Comparison of ENCODE assay signal across 12 cellular contexts in the genomic region with DNA sequence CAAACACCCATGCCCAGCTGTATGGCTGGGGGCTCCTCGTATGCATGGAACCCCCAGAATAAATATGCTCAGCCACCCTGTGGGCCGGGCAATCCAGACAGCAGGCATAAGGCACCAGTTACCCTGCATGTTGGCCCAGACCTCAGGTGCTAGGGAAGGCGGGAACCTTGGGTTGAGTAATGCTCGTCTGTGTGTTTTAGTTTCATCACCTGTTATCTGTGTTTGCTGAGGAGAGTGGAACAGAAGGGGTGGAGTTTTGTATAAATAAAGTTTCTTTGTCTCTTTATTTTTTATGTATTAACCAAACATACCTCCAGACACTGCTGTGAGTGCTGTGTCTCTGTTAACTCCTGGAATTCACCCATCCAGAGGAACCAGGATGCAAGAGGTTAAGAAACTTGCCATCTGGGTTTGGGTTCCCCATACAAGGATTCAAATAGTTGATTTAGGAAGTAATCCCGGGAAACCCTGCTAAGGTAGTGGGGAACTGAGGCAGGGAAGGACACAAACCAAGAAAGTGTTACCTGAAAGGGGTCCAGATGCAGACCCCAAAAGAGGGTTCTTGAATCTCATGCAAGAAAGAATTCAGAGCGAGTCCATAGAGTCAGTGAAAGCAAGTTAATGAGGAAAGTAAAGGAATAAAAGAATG. TPM values are rescaled to one million over a fixed set of nuclear protein-coding genes. Genes with fewer than 3 reads are reported as not detected.
DNase-seq lines count a peak whose midpoint lies in the region; ATAC-seq, FAIRE-seq and TF ChIP-seq lines count a peak whose summit lies in the region.
"Had no signal": no experiment of that assay in that cellular context is flagged by ENCODE, and none has a peak within 500 bp of the region (broad histone marks: within the 10 kb centered on the region; RNA-seq: fewer than 3 reads in every experiment).

No MANE protein-coding gene starts in this region.

- H3K36me3 ChIP-seq in left lung (peaks cover 0 to 54% of the 10 kb centered on the region in 2 donors), Karpas-422 (ENCODE audit: insufficient read depth, low read length) (no peaks in the 10 kb centered on the region), neural progenitor cell (no peaks in the 10 kb centered on the region)

- H3K27me3 ChIP-seq in H9 (ENCODE audit: insufficient read depth, low read length): no peaks in the 10 kb centered on the region
- H3K27me3 ChIP-seq in left lung: no peaks in the 10 kb centered on the region
- no peaks in the 10 kb centered on the region for H3K27me3 ChIP-seq in Karpas-422 (ENCODE audit: low read length)
- no peaks in the 10 kb centered on the region for H3K27me3 ChIP-seq in neural progenitor cell

- H3K4me1 Mint-ChIP-seq in H9: peaks cover 7 to 9% of the 10 kb centered on the region in 2 experiments
- H3K4me1 Mint-ChIP-seq in activated CD8-positive, alpha-beta T cell treated with anti-CD3 and anti-CD28 coated beads for 36 hours (ENCODE audit: low read depth): peaks cover 75% of the 10 kb centered on the region
- H3K4me1 Mint-ChIP-seq in neural progenitor cell: no peaks in the 10 kb centered on the region

- no peaks in the 10 kb centered on the region for H3K27me3 Mint-ChIP-seq in H9 (ENCODE audit: low read depth)
- H3K27me3 Mint-ChIP-seq in activated CD8-positive, alpha-beta T cell treated with anti-CD3 and anti-CD28 coated beads for 36 hours: no peaks in the 10 kb centered on the region
- H3K27me3 Mint-ChIP-seq in neural progenitor cell (ENCODE audit: insufficient read depth, low read depth): no peaks in the 10 kb centered on the region

- H2BK15ac ChIP-seq in H9 (ENCODE audit: low read depth, low read length): no peak overlapping the region

- no peaks in the 10 kb centered on the region for H3K23me2 ChIP-seq in H9 (ENCODE audit: insufficient read length, low read depth, low read length, poor library complexity, severe bottlenecking)

- H3K79me2 ChIP-seq in H9 (ENCODE audit: insufficient read depth, low read length) (no peaks in the 10 kb centered on the region), Karpas-422 (ENCODE audit: low read length) (no peaks in the 10 kb centered on the region), neural progenitor cell (ENCODE audit: low read depth) (no peaks in the 10 kb centered on the region)

- H3K9me3 ChIP-seq in A549 (peaks cover 2% of the 10 kb centered on the region; the same call in 1 of the 3 replicates), H9 (ENCODE audit: control insufficient read depth, low read depth, low read length) (no peaks in the 10 kb centered on the region), left lung (no peaks in the 10 kb centered on the region), Karpas-422 (ENCODE audit: low read length) (no peaks in the 10 kb centered on the region), neural progenitor cell (ENCODE audit: low read depth) (no peaks in the 10 kb centered on the region)

- WGBS in A549 (ENCODE audit: missing lambda C conversion rate): 13% methylated on average over 6 of the region's 6 CpGs
- WGBS in H9 (ENCODE audit: extremely low coverage, insufficient read length, low lambda C conversion rate): no CpG with 5 or more reads among the region's 6 CpGs

- no peak overlapping the region for H2BK20ac ChIP-seq in H9 (ENCODE audit: low read depth, low read length, poor library complexity, severe bottlenecking)

- H2AK5ac ChIP-seq in H9 (ENCODE audit: insufficient read length, low read length): no peak overlapping the region

- H3K14ac ChIP-seq in H9 (ENCODE audit: insufficient read depth, low read length): no peak overlapping the region

- H3K9me3 Mint-ChIP-seq in H9: no peaks in the 10 kb centered on the region
- peaks cover 8% of the 10 kb centered on the region for H3K9me3 Mint-ChIP-seq in activated CD8-positive, alpha-beta T cell treated with anti-CD3 and anti-CD28 coated beads for 36 hours
- no peaks in the 10 kb centered on the region for H3K9me3 Mint-ChIP-seq in neural progenitor cell

- no peaks in the 10 kb centered on the region for H3K9me2 ChIP-seq in Karpas-422 (replicated peaks; ENCODE audit: insufficient read depth, low read length)

- no peak overlapping the region for H4K8ac ChIP-seq in H9 (replicated peaks; ENCODE audit: insufficient read length, low read depth, low read length)

- H3K79me1 ChIP-seq in H9 (ENCODE audit: insufficient read depth, low read depth, low read length, poor library complexity, severe bottlenecking): no peaks in the 10 kb centered on the region

- TF ChIP-seq CTCF in A549 (IDR thresholded peaks at IDR 0.05) (no peak), H9 (conservative IDR thresholded peaks at IDR 0.05) (no peak), left lung (IDR thresholded peaks at IDR 0.05) (no peak), neural progenitor cell (IDR thresholded peaks at IDR 0.05) (no peak)
- TF ChIP-seq CTCF in activated CD8-positive, alpha-beta T cell treated with anti-CD3 and anti-CD28 coated beads for 36 hours (IDR thresholded peaks at IDR 0.05): no peak

- no peak overlapping the region for H4K5ac ChIP-seq in H9 (ENCODE audit: insufficient read length, low read depth, low read length)

- H3K4me2 ChIP-seq in A549 (peak overlapping the region; percentile 69), H9 (ENCODE audit: insufficient read depth, insufficient read length, low read length) (no peak overlapping the region), Karpas-422 (ENCODE audit: low read depth, low read length, poor library complexity, severe bottlenecking) (no peak overlapping the region), neural progenitor cell (no peak overlapping the region)

- H4K91ac ChIP-seq in H9 (ENCODE audit: insufficient read length, low read depth, low read length): no peak overlapping the region

- no peak overlapping the region for H3K18ac ChIP-seq in H9 (ENCODE audit: insufficient read length, low read depth, low read length)

- no peak overlapping the region for H3K56ac ChIP-seq in H9 (ENCODE audit: insufficient read length, low read depth, low read length)

- DNase-seq in A549 (ENCODE audit: low read depth in 1 of 2, low spot score in 1 of 2): peak; percentile 44 to 84
- DNase-seq in H9: no peak
- DNase-seq in activated CD8-positive, alpha-beta T cell treated with anti-CD3 and anti-CD28 coated beads for 36 hours: peak; percentile 53
- DNase-seq in left lung: no peak
- no peak for DNase-seq in Kasumi-1 (lab: John Stamatoyannopoulos, UW)
- DNase-seq in Karpas-422: no peak
- no peak for DNase-seq in GM03348 (ENCODE audit: low spot score)
- no peak for DNase-seq in neural progenitor cell (ENCODE audit: low spot score)
- DNase-seq: activated CD8-positive, alpha-beta memory T cell treated with anti-CD3 and anti-CD28 coated beads for 24 hours; DMS79 treated with DMSO at 0.1 percent for 48 hours; OCI-M1 had no signal

- TF ChIP-seq POLR2A in A549 (IDR thresholded peaks at IDR 0.05; ENCODE audit: low read length): no peak

- no peak overlapping the region for H2BK120ac ChIP-seq in H9 (ENCODE audit: low read depth, low read length, poor library complexity, severe bottlenecking)

- H3K4me3 ChIP-seq in A549 (no peak overlapping the region), left lung (no peak overlapping the region), Karpas-422 (ENCODE audit: low read length) (no peak overlapping the region), neural progenitor cell (no peak overlapping the region)

- H3K4me3 Mint-ChIP-seq in H9 (no peak overlapping the region), neural progenitor cell (no peak overlapping the region)
- H3K4me3 Mint-ChIP-seq in activated CD8-positive, alpha-beta T cell treated with anti-CD3 and anti-CD28 coated beads for 36 hours: no peak overlapping the region

- ATAC-seq in A549 (peak; percentile 78 to 79), left lung (peak; percentile 66)
- no peak for ATAC-seq in activated CD8-positive, alpha-beta T cell treated with anti-CD3 and anti-CD28 coated beads for 36 hours

- H3F3A ChIP-seq in neural progenitor cell (ENCODE audit: low read depth): no peaks in the 10 kb centered on the region

- POLR2A ChIA-PET in A549 (lab: Yijun Ruan, JAX): interaction anchor here (1.4 kb wide), 1 partner anchor 161 kb away, joined by 4 read pairs; the partner anchor contains the start of gene KDM8
- POLR2A ChIA-PET in activated CD8-positive, alpha-beta T cell treated with anti-CD3 and anti-CD28 coated beads for 36 hours (lab: Charles Lee): interaction anchor here (1.0 to 10.1 kb wide), 10 partner anchors 8 to 131 kb away, joined by 3 to 168 read pairs (median 11); partner anchors contain the start of gene IL21R

- H2BK5ac ChIP-seq in H9 (ENCODE audit: insufficient read length, low read length): no peak overlapping the region

- H2AFZ ChIP-seq in H9 (ENCODE audit: low read length) (no peak overlapping the region), Karpas-422 (ENCODE audit: low read length) (no peak overlapping the region), neural progenitor cell (replicated peaks) (no peak overlapping the region)

- no peak overlapping the region for H2BK12ac ChIP-seq in H9 (ENCODE audit: insufficient read length, low read depth, low read length)

- H3K9ac ChIP-seq in H9 (ENCODE audit: extremely low read depth, insufficient read length, low read length) (no peak overlapping the region), Karpas-422 (ENCODE audit: low read length) (no peak overlapping the region), neural progenitor cell (no peak overlapping the region)

- intact Hi-C loops in activated CD8-positive, alpha-beta T cell treated with anti-CD3 and anti-CD28 coated beads for 36 hours (cut with micrococcal nuclease): loop anchor here (5.0 kb wide), 1 partner anchor 192 kb away; no protein-coding TSS in a partner anchor
- intact Hi-C loops in left lung (cut with DNase I): loop anchor here in 1 of 2 donors (5.0 kb wide), 2 partner anchors 132 to 187 kb away; no protein-coding TSS in a partner anchor

- CTCF ChIA-PET in A549 (lab: Yijun Ruan, JAX): interaction anchor here (2.4 to 6.6 kb wide), 4 partner anchors 91 to 185 kb away, joined by 6 to 291 read pairs (median 46); no protein-coding TSS in a partner anchor
- CTCF ChIA-PET in activated CD8-positive, alpha-beta T cell treated with anti-CD3 and anti-CD28 coated beads for 36 hours (lab: Charles Lee): interaction anchor here (1.1 to 8.7 kb wide), 6 partner anchors 9 to 209 kb away, joined by 4 to 92 read pairs (median 32); partner anchors contain the start of gene IL21R

- TF ChIP-seq RAD21 in A549 (conservative IDR thresholded peaks at IDR 0.05 in 1 of 2, IDR thresholded peaks at IDR 0.05 in 1 of 2): peak in 1 of 2 experiments; percentile 24; a peak in 1 of 5 replicates

- H3K23ac ChIP-seq in H9 (ENCODE audit: insufficient read length, low read depth, low read length): no peak overlapping the region

- no peak overlapping the region for H3K4ac ChIP-seq in H9 (ENCODE audit: low read depth, low read length)

- peaks cover 7 to 28% (median 8%) of the 10 kb centered on the region in 3 experiments; a peak in 4 of 7 replicates for H3K36me3 Mint-ChIP-seq in H9 (ENCODE audit: insufficient read depth in 1 of 3, low read depth in 3 of 3)
- peaks cover 67% of the 10 kb centered on the region for H3K36me3 Mint-ChIP-seq in activated CD8-positive, alpha-beta T cell treated with anti-CD3 and anti-CD28 coated beads for 36 hours (ENCODE audit: low read depth)
- H3K36me3 Mint-ChIP-seq in neural progenitor cell: no peaks in the 10 kb centered on the region

- peak; percentile 24 to 60; a peak in 2 of 5 replicates for TF ChIP-seq EP300 in A549 (IDR thresholded peaks at IDR 0.05)

- FAIRE-seq in A549 (lab: Jason Lieb, UNC): no peak
- FAIRE-seq: colon had no signal

- H3K27ac Mint-ChIP-seq in H9 (peak overlapping the region in 2 of 3 experiments; percentile 26 to 74; a peak in 3 of 7 replicates), neural progenitor cell (no peak overlapping the region)
- peak overlapping the region; percentile 100 for H3K27ac Mint-ChIP-seq in activated CD8-positive, alpha-beta T cell treated with anti-CD3 and anti-CD28 coated beads for 36 hours

- H4K20me1 ChIP-seq in H9 (ENCODE audit: control insufficient read depth, insufficient read depth, insufficient read length): no peaks in the 10 kb centered on the region
- no peaks in the 10 kb centered on the region for H4K20me1 ChIP-seq in Karpas-422 (ENCODE audit: insufficient read depth, low read depth, low read length)
- no peaks in the 10 kb centered on the region for H4K20me1 ChIP-seq in neural progenitor cell (ENCODE audit: low read depth)

- H3K27ac ChIP-seq in A549 (peak overlapping the region; percentile 68 to 83), H9 (ENCODE audit: insufficient read length, low read depth, low read length) (no peak overlapping the region), left lung (peak overlapping the region; percentile 33 to 57), Karpas-422 (ENCODE audit: low read length) (no peak overlapping the region), neural progenitor cell (no peak overlapping the region)

- no peak overlapping the region for H3T11ph ChIP-seq in H9 (ENCODE audit: low read length)

- H3K4me1 ChIP-seq in A549 (peaks cover 40% of the 10 kb centered on the region), H9 (ENCODE audit: insufficient read depth, low read length) (no peaks in the 10 kb centered on the region), left lung (peaks cover 9 to 44% of the 10 kb centered on the region in 2 donors), Karpas-422 (ENCODE audit: low read length) (peaks cover 7% of the 10 kb centered on the region), neural progenitor cell (no peaks in the 10 kb centered on the region)

RNA-seq across cellular contexts. Expression of gene IL21R, which starts 37.4 kb away (rescaled TPM):
- polyA plus RNA-seq in A549 (2011; rRNA removed) (0.07 and 0.09 TPM in 2 replicates), A549 (2017; fragmentation: RNase III; extraction: RNeasy Plus Mini Kit Qiagen cat#74134 plus additional on column Dnase treatment) (0.04 TPM in 3 replicates)
- polyA plus RNA-seq in A549 (2012; cell fraction: cytosol; rRNA removed): 0.04 and 0.07 TPM in 2 replicates
- 0.04 and 0.10 TPM in 2 replicates for polyA plus RNA-seq in A549 (2012; cell fraction: nucleus; rRNA removed)
- polyA minus RNA-seq in A549 (2011; rRNA and poly(A)+ RNA removed): 0.10 TPM in 1 of 2 replicates, not detected in the other
- total RNA-seq in H9 (2021) (0.07 and 0.11 TPM in 2 replicates), left lung (1 to 10 TPM; 3.9 to 4.2 TPM), neural progenitor cell (ENCODE audit: low replicate concordance) (0.53 TPM in 1 of 2 replicates, not detected in the other)
- total RNA-seq in activated CD8-positive, alpha-beta T cell treated with anti-CD3 and anti-CD28 coated beads for 36 hours: 10 to 100 TPM; 95.6 to 97.2 TPM
- 1.9 and 2.2 TPM in 2 replicates for total RNA-seq in Karpas-422 (2014; rRNA removed; shearing (Covaris generic); ENCODE audit: low replicate concordance)

RNA-seq across cellular contexts. Expression of gene IL4R, which starts 50.8 kb away (rescaled TPM):
- polyA plus RNA-seq in A549 (2011; rRNA removed) (14.4 and 19.9 TPM in 2 replicates), A549 (2017; fragmentation: RNase III; extraction: RNeasy Plus Mini Kit Qiagen cat#74134 plus additional on column Dnase treatment) (16.9 to 21.5 TPM (median 19.3 TPM) in 3 replicates)
- polyA plus RNA-seq in A549 (2012; cell fraction: cytosol; rRNA removed): 17.9 and 24.6 TPM in 2 replicates
- 37.5 and 40.4 TPM in 2 replicates for polyA plus RNA-seq in A549 (2012; cell fraction: nucleus; rRNA removed)
- polyA minus RNA-seq in A549 (2011; rRNA and poly(A)+ RNA removed): 36.4 and 37.1 TPM in 2 replicates
- total RNA-seq in H9 (2021) (28.3 and 28.6 TPM in 2 replicates), left lung (100 to 1,000 TPM in 1 of 2 donors, 10 to 100 TPM in 1; 80.3 to 133 TPM), neural progenitor cell (ENCODE audit: low replicate concordance) (6.6 and 9.6 TPM in 2 replicates)
- 100 to 1,000 TPM; 236 to 245 TPM for total RNA-seq in activated CD8-positive, alpha-beta T cell treated with anti-CD3 and anti-CD28 coated beads for 36 hours
- total RNA-seq in Karpas-422 (2014; rRNA removed; shearing (Covaris generic); ENCODE audit: low replicate concordance): 0.94 and 12.0 TPM in 2 replicates

Comparison
In these comparisons a context has a peak if more than half of its experiments do, and no peak if none do; other contexts are left out.
1. DNase-seq: peak in A549 (2 of 2) and activated CD8-positive, alpha-beta T cell treated with anti-CD3 and anti-CD28 coated beads for 36 hours (single experiment); none in H9 (single experiment), left lung (0 of 2), Kasumi-1 (0 of 2), Karpas-422 (single experiment), GM03348 (single experiment) and neural progenitor cell (single experiment).
2. H3K27ac ChIP-seq: peak in A549 (2 of 2) and left lung (2 of 2); none in H9 (single experiment), Karpas-422 (single experiment) and neural progenitor cell (single experiment).
3. RNA of gene IL21R, which starts 37.4 kb away (total RNA-seq): 95.6 to 97.2 TPM in activated CD8-positive, alpha-beta T cell treated with anti-CD3 and anti-CD28 coated beads for 36 hours; 3.9 to 4.2 TPM in left lung, 1.9 to 2.2 TPM in Karpas-422, 0.07 to 0.11 TPM in H9 and 0.53 TPM in neural progenitor cell; every median in the first group is over 10 times any median in the second.